1 cellular context compared by ENCODE assay signal in genomic region chr15:61175024-61175423, GRCh38.
TF ChIP-seq lines count a peak whose summit lies in the region.

No MANE protein-coding gene starts in this region.

TF ChIP-seq in H1, 55 proteins besides CTCF, POLR2A, EP300 and RAD21:
- TF ChIP-seq SIN3A (conservative IDR thresholded peaks at IDR 0.05 in 1 of 2, IDR thresholded peaks at IDR 0.05 in 1 of 2; ENCODE audit: low read depth in 1 of 2, low read length in 2 of 2) (0 out of 4 replicates have a peak, but pooled peaks of 1 of the 2 experiments have one; percentile 39), TAF1 (IDR thresholded peaks at IDR 0.05; ENCODE audit: low read depth, low read length) (no peak), TCF12 (IDR thresholded peaks at IDR 0.05; ENCODE audit: low read depth, low read length) (no peak), KDM1A (IDR thresholded peaks at IDR 0.05; ENCODE audit: borderline replicate concordance, low read length) (no peak)
